ENCODE assay signal across 26 cellular contexts in genomic region chr3:194552327-194552949, GRCh38.
DNase-seq lines count a peak whose midpoint lies in the region; ATAC-seq, FAIRE-seq and TF ChIP-seq lines count a peak whose summit lies in the region.
"Had no signal": no experiment of that assay in that cellular context is flagged by ENCODE, and none has a peak within 500 bp of the region (broad histone marks: within the 10 kb centered on the region; RNA-seq: fewer than 3 reads in every experiment).

No MANE protein-coding gene starts in this region.

- H2BK20ac ChIP-seq in H1 (ENCODE audit: low read length), result no peak overlapping the region

- no peak overlapping the region for H3K23ac ChIP-seq in H1 (ENCODE audit: insufficient read length)

- peaks cover 4% of the 10 kb centered on the region for H3K4me1 Mint-ChIP-seq in activated naive CD8-positive, alpha-beta T cell treated with anti-CD3 and anti-CD28 coated beads for 36 hours

- no peaks in the 10 kb centered on the region for H3K79me2 ChIP-seq in PC-3 (ENCODE audit: low read length)
- H3K79me2 ChIP-seq in H1 (ENCODE audit: control insufficient read depth in 1 of 2, insufficient read depth in 2 of 2, low read length in 2 of 2), result no peaks in the 10 kb centered on the region

- no peak overlapping the region for H3K4me3 Mint-ChIP-seq in activated naive CD8-positive, alpha-beta T cell treated with anti-CD3 and anti-CD28 coated beads for 36 hours
- H3K4me3 Mint-ChIP-seq: B cell; CD8-positive, alpha-beta T cell; H9; HFFc6 had no signal

- no peak overlapping the region for H4K8ac ChIP-seq in H1 (ENCODE audit: extremely low read depth, insufficient read depth, low read length)

- no peaks in the 10 kb centered on the region for H3K9me2 ChIP-seq in PC-3 (replicated peaks; ENCODE audit: low read length)

- DNase-seq in PC-3, result no peak
- DNase-seq in H1 (ENCODE audit: low read depth in 1 of 2, low spot score in 2 of 2), result no peak
- no peak for DNase-seq in thoracic aorta (ENCODE audit: low spot score)
- no peak for DNase-seq in suprapubic skin (ENCODE audit: low spot score in 2 of 2)
- DNase-seq in activated naive CD8-positive, alpha-beta T cell treated with anti-CD3 and anti-CD28 coated beads for 36 hours, result no peak
- DNase-seq: Caco-2; CD8-positive, alpha-beta T cell; H9; HFFc6; Kasumi-1; MV-4-11; NCI-H1105; NCI-H1436 treated with DMSO at 0.1 percent for 48 hours; NCI-H187 treated with DMSO at 0.1 percent for 48 hours; NCI-H2107; NCI-H82; NK-92 treated with Interleukin-12 subunit alpha and Interleukin-12 subunit beta, amount 100 ng/mL, for 24 hours; PC-9; Right ventricle myocardium superior had no signal

- 97% methylated on average over 8 of the region's 8 CpGs; no CpG with 5 or more reads in 1 of the 2 experiments for WGBS in H1 (ENCODE audit: extremely low coverage in 1 of 2, insufficient coverage in 1 of 2, insufficient read length in 1 of 2, insufficient replicate concordance in 2 of 2, low coverage in 1 of 2, low lambda C conversion rate in 2 of 2, missing lambda C conversion rate in 1 of 2), 2 experiments
- 93% methylated on average over 8 of the region's 8 CpGs for WGBS in suprapubic skin

- ATAC-seq in PC-3, result no peak
- no peak for ATAC-seq in thoracic aorta (ENCODE audit: insufficient number of reproducible peaks, low FRiP score, low read depth)
- no peak for ATAC-seq in HG02763 (IDR thresholded peaks at IDR 0.05; ENCODE audit: unreplicated experiment)
- ATAC-seq: CD8-positive, alpha-beta T cell had no signal

- H3K56ac ChIP-seq in H1 (replicated peaks; ENCODE audit: insufficient read length, low read depth, low read length), result no peak overlapping the region

- intact Hi-C loops in PC-3 (cut with micrococcal nuclease), result no loop called here

- TF ChIP-seq CTCF in HEK293 (tag by site-specific recombination; IDR thresholded peaks at IDR 0.05) (no peak), PC-3 (conservative IDR thresholded peaks at IDR 0.05; ENCODE audit: low read depth, low read length) (no peak), H1 (IDR thresholded peaks at IDR 0.05; ENCODE audit: control extremely low read depth in 1 of 3, insufficient read depth in 1 of 3, low read depth in 1 of 3, low read length in 3 of 3) (no peak), thoracic aorta (IDR thresholded peaks at IDR 0.05) (no peak), suprapubic skin (IDR thresholded peaks at IDR 0.05) (no peak)

- no peak overlapping the region for H3K27ac Mint-ChIP-seq in activated naive CD8-positive, alpha-beta T cell treated with anti-CD3 and anti-CD28 coated beads for 36 hours
- H3K27ac Mint-ChIP-seq: B cell; CD8-positive, alpha-beta T cell; H9; HFFc6 had no signal

- H3K4me1 ChIP-seq in HEK293 (ENCODE audit: control insufficient read depth, insufficient read depth, low read length) (no peaks in the 10 kb centered on the region), PC-3 (ENCODE audit: insufficient read depth, low read length) (peaks cover 5% of the 10 kb centered on the region; the same call in 1 of the 2 replicates), H1 (replicated peaks in 1 of 4; ENCODE audit: control insufficient read depth in 3 of 4, insufficient read depth in 4 of 4, low read length in 3 of 4) (peaks cover 0 to 7% (median 2%) of the 10 kb centered on the region in 4 experiments; a peak in 3 of 7 replicates), thoracic aorta (ENCODE audit: control insufficient read depth in 1 of 2, low read depth in 2 of 2) (peaks cover 4 to 61% of the 10 kb centered on the region in 2 donors), suprapubic skin (peaks cover 5% of the 10 kb centered on the region)
- H3K4me1 ChIP-seq: Caco-2 had no signal

- TF ChIP-seq EP300 in H1 (IDR thresholded peaks at IDR 0.05; ENCODE audit: borderline replicate concordance in 1 of 2, low read depth in 2 of 2, low read length in 2 of 2), result no peak
- TF ChIP-seq EP300 in suprapubic skin (IDR thresholded peaks at IDR 0.05), result no peak

- CTCF ChIA-PET in HEK293 (lab: Yijun Ruan, JAX), result no interaction called here
- CTCF ChIA-PET in PC-3 (lab: Charles Lee), result no interaction called here
- CTCF ChIA-PET in H1 (lab: Charles Lee; ENCODE audit: partially characterized antibody), result interaction anchor here (1.4 kb wide), 1 partner anchor 37 kb away, joined by 4 read pairs; no protein-coding TSS in a partner anchor

- no TSS peak for BruUV-seq in PC-3 (replicated peaks; lab: Mats Ljungman, UMichigan)

- no peak for FAIRE-seq in H1 (lab: Jason Lieb, UNC)
- FAIRE-seq: G401.6, GM19239 had no signal

- no peaks in the 10 kb centered on the region for H3K23me2 ChIP-seq in H1 (ENCODE audit: low read depth, low read length)

- H3K9ac ChIP-seq in PC-3 (ENCODE audit: low read length) (no peak overlapping the region), H1 (replicated peaks in 1 of 4; ENCODE audit: extremely low read depth in 1 of 4, low read depth in 3 of 4, low read length in 3 of 4) (no peak overlapping the region)

- no peaks in the 10 kb centered on the region for H3K79me1 ChIP-seq in H1 (ENCODE audit: low read depth, low read length)

- H3K4me3 ChIP-seq in HEK293 (ENCODE audit: low read depth, low read length) (no peak overlapping the region), PC-3 (ENCODE audit: low read length) (no peak overlapping the region), H1 (ENCODE audit: extremely low read depth in 1 of 4, insufficient read depth in 2 of 4, low read depth in 3 of 4, low read length in 4 of 4) (no peak overlapping the region), thoracic aorta (no peak overlapping the region), suprapubic skin (no peak overlapping the region)
- H3K4me3 ChIP-seq: PC-9, SJSA1 had no signal

- H3K9me3 ChIP-seq in HEK293 (ENCODE audit: control insufficient read depth, insufficient read depth, low read depth, low read length) (no peaks in the 10 kb centered on the region), PC-3 (ENCODE audit: low read length) (no peaks in the 10 kb centered on the region), H1 (ENCODE audit: insufficient read depth in 2 of 2, low read depth in 1 of 2, low read length in 1 of 2) (no peaks in the 10 kb centered on the region), thoracic aorta (no peaks in the 10 kb centered on the region), suprapubic skin (no peaks in the 10 kb centered on the region)
- H3K9me3 ChIP-seq: Caco-2, SJSA1 had no signal

- TF ChIP-seq RAD21 in H1 (IDR thresholded peaks at IDR 0.05 in 1 of 2, conservative IDR thresholded peaks at IDR 0.05 in 1 of 2; ENCODE audit: low read depth in 2 of 2, low read length in 2 of 2), result no peak

- H3K4me2 ChIP-seq in PC-3 (ENCODE audit: low read length) (no peak overlapping the region), H1 (ENCODE audit: insufficient read depth in 1 of 2, low read depth in 2 of 2, low read length in 2 of 2) (no peak overlapping the region)
- H3K4me2 ChIP-seq: PC-9 had no signal

- H3K36me3 Mint-ChIP-seq in activated naive CD8-positive, alpha-beta T cell treated with anti-CD3 and anti-CD28 coated beads for 36 hours, result no peaks in the 10 kb centered on the region
- H3K36me3 Mint-ChIP-seq: CD8-positive, alpha-beta T cell had no signal

- H3K36me3 ChIP-seq in HEK293 (ENCODE audit: control insufficient read depth in 2 of 2, insufficient read depth in 1 of 2, low read length in 2 of 2), result no peaks in the 10 kb centered on the region
- H3K36me3 ChIP-seq in PC-3 (ENCODE audit: low read depth, low read length), result no peaks in the 10 kb centered on the region
- no peaks in the 10 kb centered on the region for H3K36me3 ChIP-seq in H1 (ENCODE audit: control insufficient read depth in 2 of 4, insufficient read depth in 4 of 4, low read length in 3 of 4)
- no peaks in the 10 kb centered on the region for H3K36me3 ChIP-seq in thoracic aorta
- H3K36me3 ChIP-seq in suprapubic skin, result no peaks in the 10 kb centered on the region
- H3K36me3 ChIP-seq: SJSA1 had no signal

- no peak overlapping the region for H3K27ac ChIP-seq in HEK293 (ENCODE audit: extremely low read depth, low read depth, low read length)
- no peak overlapping the region for H3K27ac ChIP-seq in PC-3 (ENCODE audit: low read length)
- H3K27ac ChIP-seq in H1 (ENCODE audit: low read depth, low read length), result no peak overlapping the region
- peak overlapping the region; percentile 6 to 77 for H3K27ac ChIP-seq in thoracic aorta
- no peak overlapping the region for H3K27ac ChIP-seq in suprapubic skin
- H3K27ac ChIP-seq: C4-2B, PC-9, SJSA1 had no signal

- H3K18ac ChIP-seq in H1 (ENCODE audit: extremely low read depth, low read length), result no peak overlapping the region

- no peak overlapping the region for H2AK5ac ChIP-seq in H1 (ENCODE audit: low read depth, low read length)

- no peaks in the 10 kb centered on the region for H3K27me3 ChIP-seq in PC-3 (ENCODE audit: low read length)
- no peaks in the 10 kb centered on the region for H3K27me3 ChIP-seq in H1 (replicated peaks in 1 of 4; ENCODE audit: control insufficient read depth in 3 of 4, extremely low read depth in 1 of 4, insufficient read depth in 3 of 4, low read length in 3 of 4)
- no peaks in the 10 kb centered on the region for H3K27me3 ChIP-seq in thoracic aorta (replicated peaks; ENCODE audit: insufficient read depth)
- H3K27me3 ChIP-seq in suprapubic skin, result no peaks in the 10 kb centered on the region
- H3K27me3 ChIP-seq: SJSA1 had no signal

- TF ChIP-seq POLR2A in H1 (IDR thresholded peaks at IDR 0.05; ENCODE audit: control extremely low read depth in 1 of 2, low read depth in 2 of 2, low read length in 2 of 2), result no peak
- TF ChIP-seq POLR2A in suprapubic skin (IDR thresholded peaks at IDR 0.05), result no peak

- H4K91ac ChIP-seq in H1 (replicated peaks; ENCODE audit: insufficient read length, low read length), result no peak overlapping the region

- H4K20me1 ChIP-seq in PC-3 (ENCODE audit: low read length), result no peaks in the 10 kb centered on the region
- H4K20me1 ChIP-seq in H1 (replicated peaks in 1 of 2; ENCODE audit: control insufficient read depth in 1 of 2, insufficient read depth in 2 of 2, low read length in 2 of 2), result no peaks in the 10 kb centered on the region

- H3K27me3 Mint-ChIP-seq in activated naive CD8-positive, alpha-beta T cell treated with anti-CD3 and anti-CD28 coated beads for 36 hours, result no peaks in the 10 kb centered on the region

- H2BK120ac ChIP-seq in H1 (replicated peaks; ENCODE audit: low read depth, low read length), result no peak overlapping the region

- H2AFZ ChIP-seq in PC-3 (ENCODE audit: low read length) (0 out of 2 replicates have a peak overlapping the region, but pooled peaks have one; percentile 5), H1 (ENCODE audit: low read length) (no peak overlapping the region)
- H2AFZ ChIP-seq: PC-9 had no signal

- no peak overlapping the region for H2BK5ac ChIP-seq in H1 (ENCODE audit: low read depth, low read length)

- no peak overlapping the region for H3K14ac ChIP-seq in H1 (ENCODE audit: insufficient read length)

- no peak overlapping the region for H4K5ac ChIP-seq in H1 (ENCODE audit: insufficient read length, low read depth, low read length)

- no peak overlapping the region for H2BK12ac ChIP-seq in H1 (ENCODE audit: low read depth, low read length)

- no peaks in the 10 kb centered on the region for H3F3A ChIP-seq in PC-3 (ENCODE audit: low read length, unreplicated experiment)

- H2BK15ac ChIP-seq in H1 (ENCODE audit: low read length), result no peak overlapping the region

- no peak overlapping the region for H3K4ac ChIP-seq in H1 (replicated peaks; ENCODE audit: insufficient read length, low read depth, low read length)

- H3K9me3 Mint-ChIP-seq in activated naive CD8-positive, alpha-beta T cell treated with anti-CD3 and anti-CD28 coated beads for 36 hours, result peaks cover under 1% of the 10 kb centered on the region
- H3K9me3 Mint-ChIP-seq: CD8-positive, alpha-beta T cell had no signal

- POLR2A ChIA-PET in HEK293 (lab: Yijun Ruan, JAX), result no interaction called here
- POLR2A ChIA-PET in PC-3 (lab: Charles Lee; ENCODE audit: unreplicated experiment), result no interaction called here
- POLR2A ChIA-PET in H1 (lab: Charles Lee; ENCODE audit: partially characterized antibody), result no interaction called here

Comparison
In these comparisons a context has a peak if more than half of its experiments do, and no peak if none do; other contexts are left out.
1. H3K27ac ChIP-seq: peak in thoracic aorta (2 of 2); none in HEK293 (single experiment), PC-3 (single experiment), H1 (single experiment) and suprapubic skin (single experiment).